9 cellular contexts compared by ENCODE assay signal in the genomic region with DNA sequence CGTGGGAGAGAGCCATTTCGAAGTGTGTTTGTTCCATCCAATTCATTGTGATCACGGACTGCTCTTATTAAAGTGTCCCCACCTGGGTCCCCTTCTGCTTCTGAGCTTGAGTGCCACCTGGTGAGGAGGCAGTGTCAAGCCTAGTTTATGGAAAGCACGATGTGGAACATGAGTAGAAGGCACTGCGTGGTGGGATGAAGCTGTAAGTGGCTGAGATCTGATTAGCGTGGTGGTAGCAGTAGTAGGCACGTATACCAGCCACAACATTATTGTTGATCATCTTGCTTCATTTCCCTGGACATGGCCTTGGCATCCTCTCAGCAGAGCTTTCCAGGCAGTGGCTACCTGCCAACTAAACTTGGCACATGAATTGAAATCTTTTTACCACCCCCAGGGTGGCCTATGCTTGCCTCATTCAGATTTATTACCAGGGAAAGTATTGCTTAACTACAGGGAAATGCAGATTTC. TPM values are rescaled to one million over a fixed set of nuclear protein-coding genes. Genes with fewer than 3 reads are reported as not detected.
DNase-seq lines count a peak whose midpoint lies in the region; ATAC-seq and TF ChIP-seq lines count a peak whose summit lies in the region.
"Had no signal": no experiment of that assay in that cellular context is flagged by ENCODE, and none has a peak within 500 bp of the region (broad histone marks: within the 10 kb centered on the region; RNA-seq: fewer than 3 reads in every experiment).

No MANE protein-coding gene starts in this region.

- H3K27ac ChIP-seq in mammary epithelial cell (ENCODE audit: insufficient read depth, low read depth, low read length), result no peak overlapping the region
- no peak overlapping the region for H3K27ac ChIP-seq in naive thymus-derived CD4-positive, alpha-beta T cell (ENCODE audit: low read depth, low read length)
- H3K27ac ChIP-seq in coronary artery, result no peak overlapping the region
- H3K27ac ChIP-seq: dorsolateral prefrontal cortex had no signal

- H3K9ac ChIP-seq in mammary epithelial cell (ENCODE audit: insufficient read depth, low read length), result no peak overlapping the region

- no peaks in the 10 kb centered on the region for H3K27me3 ChIP-seq in mammary epithelial cell (ENCODE audit: insufficient read depth, low read length)
- no peaks in the 10 kb centered on the region for H3K27me3 ChIP-seq in naive thymus-derived CD4-positive, alpha-beta T cell (ENCODE audit: control insufficient read depth in 2 of 2, insufficient read depth in 2 of 2, low read length in 2 of 2)
- H3K27me3 ChIP-seq: dorsolateral prefrontal cortex had no signal

- in situ Hi-C loops in mammary epithelial cell (cut with MboI; ENCODE audit: low sequenced_read_pairs in 2 of 2), result no loop called here

- peak; percentile 68 for ATAC-seq in GM21447 (IDR thresholded peaks at IDR 0.05; ENCODE audit: unreplicated experiment)
- ATAC-seq in naive thymus-derived CD4-positive, alpha-beta T cell, result peak; percentile 34

- H3K27me3 Mint-ChIP-seq in naive thymus-derived CD4-positive, alpha-beta T cell, result peaks cover 0 to 6% (median 3%) of the 10 kb centered on the region in 5 donors
- H3K27me3 Mint-ChIP-seq in activated CD4-positive, alpha-beta memory T cell treated with anti-CD3 and anti-CD28 coated beads for 36 hours, result no peaks in the 10 kb centered on the region

- H3K4me3 ChIP-seq in NB4 (ENCODE audit: low read depth, low read length) (no peak overlapping the region), mammary epithelial cell (replicated peaks in 1 of 3; ENCODE audit: insufficient read depth in 1 of 3, low read depth in 2 of 3, low read length in 3 of 3) (no peak overlapping the region), coronary artery (no peak overlapping the region)
- H3K4me3 ChIP-seq in naive thymus-derived CD4-positive, alpha-beta T cell (ENCODE audit: low read length), result no peak overlapping the region
- H3K4me3 ChIP-seq: dorsolateral prefrontal cortex had no signal

- no peaks in the 10 kb centered on the region for H3K9me3 Mint-ChIP-seq in naive thymus-derived CD4-positive, alpha-beta T cell
- H3K9me3 Mint-ChIP-seq in activated CD4-positive, alpha-beta memory T cell treated with anti-CD3 and anti-CD28 coated beads for 36 hours, result no peaks in the 10 kb centered on the region

- H3K4me2 ChIP-seq in mammary epithelial cell (ENCODE audit: insufficient read depth, low read depth, low read length), result no peak overlapping the region

- no peak overlapping the region for H3K4me3 Mint-ChIP-seq in naive thymus-derived CD4-positive, alpha-beta T cell
- H3K4me3 Mint-ChIP-seq in activated CD4-positive, alpha-beta memory T cell treated with anti-CD3 and anti-CD28 coated beads for 36 hours, result no peak overlapping the region

- H3K4me1 ChIP-seq in mammary epithelial cell (ENCODE audit: insufficient read depth, low read length), result peaks cover 10% of the 10 kb centered on the region
- H3K4me1 ChIP-seq in naive thymus-derived CD4-positive, alpha-beta T cell (ENCODE audit: control insufficient read depth in 2 of 2, insufficient read depth in 2 of 2, low read length in 2 of 2), result no peaks in the 10 kb centered on the region

- H3K4me1 Mint-ChIP-seq in naive thymus-derived CD4-positive, alpha-beta T cell, result no peaks in the 10 kb centered on the region
- H3K4me1 Mint-ChIP-seq in activated CD4-positive, alpha-beta memory T cell treated with anti-CD3 and anti-CD28 coated beads for 36 hours (ENCODE audit: low read depth), result no peaks in the 10 kb centered on the region

- no TSS peak for BruUV-seq in mammary epithelial cell (replicated peaks; lab: Mats Ljungman, UMichigan)

- TF ChIP-seq CTCF in NB4 (IDR thresholded peaks at IDR 0.05; ENCODE audit: low read depth, low read length) (no peak), mammary epithelial cell (conservative IDR thresholded peaks at IDR 0.05 in 1 of 2, IDR thresholded peaks at IDR 0.05 in 1 of 2; ENCODE audit: extremely low read depth in 1 of 2, insufficient read depth in 1 of 2, low read depth in 1 of 2, low read length in 2 of 2) (peak; percentile 1 to 42), coronary artery (IDR thresholded peaks at IDR 0.05) (no peak)

- H3K36me3 Mint-ChIP-seq in naive thymus-derived CD4-positive, alpha-beta T cell, result peaks cover 0 to 17% (median 0%) of the 10 kb centered on the region in 5 donors
- peaks cover 1% of the 10 kb centered on the region for H3K36me3 Mint-ChIP-seq in activated CD4-positive, alpha-beta memory T cell treated with anti-CD3 and anti-CD28 coated beads for 36 hours

- peak overlapping the region; percentile 4 for H2AFZ ChIP-seq in mammary epithelial cell (ENCODE audit: low read depth, low read length)

- POLR2A ChIA-PET in naive thymus-derived CD4-positive, alpha-beta T cell (lab: Charles Lee), result no interaction called here
- POLR2A ChIA-PET in activated CD4-positive, alpha-beta memory T cell treated with anti-CD3 and anti-CD28 coated beads for 36 hours (lab: Charles Lee), result no interaction called here

- peaks cover 9% of the 10 kb centered on the region for H3K79me2 ChIP-seq in mammary epithelial cell (ENCODE audit: insufficient read depth, low read length)

- no peak for TF ChIP-seq POLR2A in NB4 (IDR thresholded peaks at IDR 0.05; ENCODE audit: extremely low read depth, insufficient read length)

- intact Hi-C loops in mammary epithelial cell (cut with micrococcal nuclease), result loop anchor here (1.0 kb wide), 3 partner anchors 34 to 73 kb away; partner anchors contain the start of gene GPAT3
- intact Hi-C loops in naive thymus-derived CD4-positive, alpha-beta T cell (cut with micrococcal nuclease), result loop anchor here in 1 of 2 donors (1.0 to 5.0 kb wide), 2 partner anchors 73 to 95 kb away; partner anchors contain the start of gene ABRAXAS1
- intact Hi-C loops in activated CD4-positive, alpha-beta memory T cell treated with anti-CD3 and anti-CD28 coated beads for 36 hours (cut with micrococcal nuclease), result no loop called here

- dilution Hi-C loops in mammary epithelial cell (cut with HindIII; ENCODE audit: low sequenced_read_pairs), result no loop called here

- WGBS in mammary epithelial cell (ENCODE audit: low coverage, missing lambda C conversion rate), result 6% methylated on average over 6 of the region's 7 CpGs

- peaks cover 4% of the 10 kb centered on the region for H3K36me3 ChIP-seq in mammary epithelial cell (ENCODE audit: insufficient read depth, low read length)
- H3K36me3 ChIP-seq in naive thymus-derived CD4-positive, alpha-beta T cell (ENCODE audit: control insufficient read depth in 2 of 3, insufficient read depth in 3 of 3, low read length in 3 of 3), result no peaks in the 10 kb centered on the region

- CTCF ChIA-PET in mammary epithelial cell (lab: Charles Lee; ENCODE audit: low non-redundant PET), result interaction anchor here (0.6 kb wide), 1 partner anchor 569 kb away, joined by 5 read pairs; no protein-coding TSS in a partner anchor
- CTCF ChIA-PET in naive thymus-derived CD4-positive, alpha-beta T cell (lab: Charles Lee), result no interaction called here
- CTCF ChIA-PET in activated CD4-positive, alpha-beta memory T cell treated with anti-CD3 and anti-CD28 coated beads for 36 hours (lab: Charles Lee), result interaction anchor here (0.6 to 2.5 kb wide), 5 partner anchors 44 to 587 kb away, joined by 3 to 22 read pairs (median 3); partner anchors contain the start of gene GPAT3

- H3K27ac Mint-ChIP-seq in naive thymus-derived CD4-positive, alpha-beta T cell, result no peak overlapping the region
- H3K27ac Mint-ChIP-seq in activated CD4-positive, alpha-beta memory T cell treated with anti-CD3 and anti-CD28 coated beads for 36 hours, result no peak overlapping the region

- no peaks in the 10 kb centered on the region for H4K20me1 ChIP-seq in mammary epithelial cell (ENCODE audit: insufficient read depth, low read length)

- no peaks in the 10 kb centered on the region for H3K9me3 ChIP-seq in mammary epithelial cell (replicated peaks; ENCODE audit: insufficient read depth, low read length)
- H3K9me3 ChIP-seq in naive thymus-derived CD4-positive, alpha-beta T cell (ENCODE audit: control insufficient read depth in 2 of 3, low read length in 3 of 3), result no peaks in the 10 kb centered on the region

- DNase-seq in DMS79 treated with DMSO at 0.1 percent for 48 hours (lab: John Stamatoyannopoulos, UW) (peak; percentile 87), NB4 (ENCODE audit: low read depth) (peak; percentile 14), mammary epithelial cell (peak; percentile 72), NCI-H748 treated with DMSO at 0.1 percent for 48 hours (lab: John Stamatoyannopoulos, UW) (no peak), coronary artery (ENCODE audit: low spot score) (no peak)
- DNase-seq in naive thymus-derived CD4-positive, alpha-beta T cell, result peak in 1 of 9 donors; percentile 1
- DNase-seq in activated CD4-positive, alpha-beta memory T cell treated with anti-CD3 and anti-CD28 coated beads for 36 hours, result no peak

RNA-seq across cellular contexts. Expression of gene GPAT3, which starts 46.4 kb away (rescaled TPM):
- 10 to 100 TPM in 1 of 2 donors, 1 to 10 TPM in 1; 8.3 to 20.0 TPM for total RNA-seq in mammary epithelial cell
- 11.3 TPM for polyA plus RNA-seq in mammary epithelial cell
- 16.2 TPM for polyA minus RNA-seq in mammary epithelial cell
- total RNA-seq in naive thymus-derived CD4-positive, alpha-beta T cell, result 10 to 100 TPM in 1 of 5 experiments, 1 to 10 TPM in 4; 3.0 to 14.6 (median 5.8) TPM
- 1 to 10 TPM; 1.5 to 3.5 TPM for polyA plus RNA-seq in naive thymus-derived CD4-positive, alpha-beta T cell
- 1 to 10 TPM; 4.2 to 7.2 TPM for total RNA-seq in activated CD4-positive, alpha-beta memory T cell treated with anti-CD3 and anti-CD28 coated beads for 36 hours

Comparison
In these comparisons a context has a peak if more than half of its experiments do, and no peak if none do; other contexts are left out.
1. DNase-seq: peak in DMS79 treated with DMSO at 0.1 percent for 48 hours (single experiment), NB4 (single experiment) and mammary epithelial cell (single experiment); none in NCI-H748 treated with DMSO at 0.1 percent for 48 hours (single experiment), activated CD4-positive, alpha-beta memory T cell treated with anti-CD3 and anti-CD28 coated beads for 36 hours (single experiment) and coronary artery (single experiment).
2. CTCF ChIP-seq: peak in mammary epithelial cell (2 of 2); none in NB4 (single experiment) and coronary artery (single experiment).